In the genomic region with DNA sequence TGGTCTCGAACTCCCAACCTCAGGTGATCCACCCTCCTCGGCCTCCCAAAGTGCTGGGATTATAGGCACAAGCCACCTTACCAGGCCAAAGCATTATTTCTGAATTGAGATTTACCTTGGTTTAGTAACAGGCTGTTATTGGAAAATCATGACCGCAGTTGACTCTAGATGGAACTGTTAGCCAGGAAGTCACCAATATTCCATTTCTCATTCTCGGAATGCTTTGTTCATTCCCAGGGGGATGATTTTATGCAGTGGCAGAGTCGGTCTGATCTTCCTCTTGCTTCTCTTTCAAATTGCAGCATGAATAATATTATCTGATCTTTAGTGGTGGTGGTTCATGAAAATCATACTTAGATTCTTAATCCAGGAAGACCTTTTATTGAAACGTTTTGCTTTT, we compare ENCODE assay signal across 1 cellular context.
TF ChIP-seq lines count a peak whose summit lies in the region.

No MANE protein-coding gene starts in this region.

TF ChIP-seq in IMR-90, 13 proteins besides CTCF, POLR2A, EP300 and RAD21 (continued from another document):
- TF ChIP-seq, protein P1, sequence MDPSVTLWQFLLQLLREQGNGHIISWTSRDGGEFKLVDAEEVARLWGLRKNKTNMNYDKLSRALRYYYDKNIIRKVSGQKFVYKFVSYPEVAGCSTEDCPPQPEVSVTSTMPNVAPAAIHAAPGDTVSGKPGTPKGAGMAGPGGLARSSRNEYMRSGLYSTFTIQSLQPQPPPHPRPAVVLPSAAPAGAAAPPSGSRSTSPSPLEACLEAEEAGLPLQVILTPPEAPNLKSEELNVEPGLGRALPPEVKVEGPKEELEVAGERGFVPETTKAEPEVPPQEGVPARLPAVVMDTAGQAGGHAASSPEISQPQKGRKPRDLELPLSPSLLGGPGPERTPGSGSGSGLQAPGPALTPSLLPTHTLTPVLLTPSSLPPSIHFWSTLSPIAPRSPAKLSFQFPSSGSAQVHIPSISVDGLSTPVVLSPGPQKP (IDR thresholded peaks at IDR 0.05; ENCODE audit: borderline replicate concordance, low read depth, low read length), result no peak
- TF ChIP-seq CHD1 (IDR thresholded peaks at IDR 0.05; ENCODE audit: low read depth, low read length), result no peak
